19 cellular contexts compared by ENCODE assay signal in the genomic region with DNA sequence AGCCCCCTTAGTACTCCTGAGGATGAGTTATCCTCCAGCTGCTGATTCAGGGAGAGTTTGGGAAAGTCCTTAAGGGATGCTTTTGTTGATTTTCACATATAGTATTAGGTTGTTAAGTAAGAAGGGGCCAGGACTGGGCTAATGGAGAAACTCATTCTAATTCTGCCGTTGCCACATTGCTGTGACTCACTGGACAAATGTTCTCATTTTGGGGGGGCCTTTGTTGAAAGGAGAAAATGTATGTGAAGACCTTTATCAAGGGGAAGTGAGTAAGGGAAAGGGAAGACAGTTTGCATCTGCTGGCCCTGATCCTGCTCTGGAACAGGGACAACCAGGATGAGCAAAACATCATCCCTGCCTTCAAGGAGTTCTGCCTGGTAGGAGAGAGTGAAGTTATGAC.
DNase-seq lines count a peak whose midpoint lies in the region; ATAC-seq and TF ChIP-seq lines count a peak whose summit lies in the region.
"Had no signal": no experiment of that assay in that cellular context is flagged by ENCODE, and none has a peak within 500 bp of the region (broad histone marks: within the 10 kb centered on the region; RNA-seq: fewer than 3 reads in every experiment).

No MANE protein-coding gene starts in this region.

- H3K4me3 ChIP-seq in GM23248, result no peak overlapping the region
- no peak overlapping the region for H3K4me3 ChIP-seq in RWPE2 (ENCODE audit: severe bottlenecking)
- no peak overlapping the region for H3K4me3 ChIP-seq in fibroblast of lung (replicated peaks in 1 of 4; ENCODE audit: control extremely low read depth in 1 of 4, insufficient read depth in 1 of 4, low read depth in 3 of 4, low read length in 4 of 4)
- no peak overlapping the region for H3K4me3 ChIP-seq in smooth muscle cell
- H3K4me3 ChIP-seq: hepatocyte, right atrium auricular region, vagina had no signal

- no peaks in the 10 kb centered on the region for H3K9me3 ChIP-seq in GM23248 (ENCODE audit: low read depth)
- H3K9me3 ChIP-seq in RWPE2 (ENCODE audit: severe bottlenecking), result no peaks in the 10 kb centered on the region
- H3K9me3 ChIP-seq in fibroblast of lung (ENCODE audit: control insufficient read depth, insufficient read depth, low read depth, low read length), result no peaks in the 10 kb centered on the region
- H3K9me3 ChIP-seq in smooth muscle cell (replicated peaks; ENCODE audit: low read depth), result no peaks in the 10 kb centered on the region
- H3K9me3 ChIP-seq: right atrium auricular region, vagina had no signal

- DNase-seq in GM23248, result peak; percentile 88
- DNase-seq in RWPE2 (ENCODE audit: low spot score), result no peak
- peak; percentile 70 to 79 for DNase-seq in fibroblast of lung (ENCODE audit: low read depth in 2 of 2)
- DNase-seq in smooth muscle cell (lab: John Stamatoyannopoulos, UW; ENCODE audit: unreplicated experiment), result no peak
- no peak for DNase-seq in head of caudate nucleus
- DNase-seq: activated effector memory CD4-positive, alpha-beta T cell treated with anti-CD3 and anti-CD28 coated beads, Interleukin-2, amount 50 U/mL, for 16 hours; CD8-positive, alpha-beta T cell; Karpas-422; natural killer cell; NCI-H2029 treated with DMSO at 0.1 percent for 48 hours; SHP77; stimulated activated CD4-positive, alpha-beta T cell treated with anti-CD3 and anti-CD28 coated beads, Interleukin-4, amount 100 ng/mL, for 1 hour had no signal

- WGBS in GM23248 (ENCODE audit: low coverage in 1 of 2, low lambda C conversion rate in 2 of 2, missing lambda C conversion rate in 2 of 2), 2 experiments, result 0 to 6% methylated on average over 1 of the region's 1 CpG
- WGBS in smooth muscle cell (ENCODE audit: low lambda C conversion rate), result 12% methylated on average over 1 of the region's 1 CpG

- H4K20me1 ChIP-seq in GM23248 (ENCODE audit: insufficient read depth) (no peaks in the 10 kb centered on the region), fibroblast of lung (ENCODE audit: control insufficient read depth, extremely low read depth, insufficient read depth, low read length) (no peaks in the 10 kb centered on the region), smooth muscle cell (ENCODE audit: low read depth) (no peaks in the 10 kb centered on the region)

- H3K79me2 ChIP-seq in GM23248 (ENCODE audit: insufficient read depth), result no peaks in the 10 kb centered on the region
- no peaks in the 10 kb centered on the region for H3K79me2 ChIP-seq in fibroblast of lung (ENCODE audit: control insufficient read depth, insufficient read depth, low read length)
- H3K79me2 ChIP-seq in smooth muscle cell (ENCODE audit: low read depth), result no peaks in the 10 kb centered on the region
- H3K79me2 ChIP-seq: hepatocyte had no signal

- intact Hi-C loops in head of caudate nucleus (cut with DNase I), result no loop called here

- H3K36me3 ChIP-seq in GM23248 (ENCODE audit: low read depth) (no peaks in the 10 kb centered on the region), RWPE2 (ENCODE audit: low read depth) (no peaks in the 10 kb centered on the region), fibroblast of lung (ENCODE audit: control insufficient read depth, insufficient read depth, low read length) (no peaks in the 10 kb centered on the region), smooth muscle cell (ENCODE audit: low read depth) (no peaks in the 10 kb centered on the region)
- H3K36me3 ChIP-seq: right atrium auricular region, vagina had no signal

- H3F3A ChIP-seq in GM23248 (ENCODE audit: insufficient read depth) (peaks cover 27% of the 10 kb centered on the region), smooth muscle cell (ENCODE audit: low read depth) (peaks cover 7% of the 10 kb centered on the region)

- TF ChIP-seq CTCF in RWPE2 (IDR thresholded peaks at IDR 0.05; ENCODE audit: poor library complexity, severe bottlenecking) (no peak), fibroblast of lung (conservative IDR thresholded peaks at IDR 0.05 in 1 of 2, IDR thresholded peaks at IDR 0.05 in 1 of 2; ENCODE audit: low read depth in 1 of 2, low read length in 2 of 2) (no peak), smooth muscle cell (IDR thresholded peaks at IDR 0.05; ENCODE audit: borderline replicate concordance, insufficient read depth, poor library complexity, severe bottlenecking) (no peak)

- H3K4me2 ChIP-seq in GM23248 (ENCODE audit: unreplicated experiment) (peak overlapping the region; percentile 29), fibroblast of lung (ENCODE audit: extremely low read depth, insufficient read depth, low read length) (peak overlapping the region; percentile 65), smooth muscle cell (no peak overlapping the region)
- H3K4me2 ChIP-seq: hepatocyte had no signal

- H2AFZ ChIP-seq in GM23248 (no peak overlapping the region), fibroblast of lung (ENCODE audit: low read length) (no peak overlapping the region), smooth muscle cell (ENCODE audit: low read depth) (no peak overlapping the region)
- H2AFZ ChIP-seq: hepatocyte had no signal

- 0 out of 2 replicates have a peak, but pooled peaks cover 3% of the 10 kb centered on the region for H3K9me2 ChIP-seq in GM23248 (ENCODE audit: insufficient read depth)

- in situ Hi-C loops in GM23248 (cut with MboI), result no loop called here

- H3K27me3 ChIP-seq in GM23248 (replicated peaks; ENCODE audit: insufficient read depth) (no peaks in the 10 kb centered on the region), RWPE2 (ENCODE audit: insufficient read depth, poor library complexity, severe bottlenecking) (no peaks in the 10 kb centered on the region), fibroblast of lung (ENCODE audit: control insufficient read depth, insufficient read depth, low read length) (no peaks in the 10 kb centered on the region), smooth muscle cell (ENCODE audit: low read depth) (no peaks in the 10 kb centered on the region)
- H3K27me3 ChIP-seq: hepatocyte, right atrium auricular region, vagina had no signal

- H3K9ac ChIP-seq in GM23248 (0 out of 2 replicates have a peak overlapping the region, but pooled peaks have one; percentile 1), fibroblast of lung (ENCODE audit: insufficient read depth, low read length) (no peak overlapping the region), smooth muscle cell (ENCODE audit: low read depth) (no peak overlapping the region)

- ATAC-seq in RWPE2 (ENCODE audit: low read depth) (peak; percentile 78), HG03135 (IDR thresholded peaks at IDR 0.05; ENCODE audit: unreplicated experiment) (no peak), HG03095 (IDR thresholded peaks at IDR 0.05; ENCODE audit: unreplicated experiment) (no peak)
- ATAC-seq: CD8-positive, alpha-beta T cell; left lobe of liver; natural killer cell; stimulated activated effector memory CD8-positive, alpha-beta T cell treated with anti-CD3 and anti-CD28 coated beads, Interleukin-12 subunit alpha, Interleukin-12 subunit beta, amount 100 ng/mL, for 72 hours had no signal

- peaks cover 47% of the 10 kb centered on the region for H3K4me1 ChIP-seq in GM23248 (ENCODE audit: insufficient read depth)
- H3K4me1 ChIP-seq in RWPE2 (ENCODE audit: insufficient read depth, poor library complexity, severe bottlenecking), result peaks cover 12% of the 10 kb centered on the region
- peaks cover 6% of the 10 kb centered on the region for H3K4me1 ChIP-seq in fibroblast of lung (ENCODE audit: control insufficient read depth, extremely low read depth, insufficient read depth, low read length)
- no peaks in the 10 kb centered on the region for H3K4me1 ChIP-seq in smooth muscle cell (ENCODE audit: low read depth)

- H3K27ac ChIP-seq in GM23248, result peak overlapping the region; percentile 67
- H3K27ac ChIP-seq in RWPE2 (ENCODE audit: poor library complexity, severe bottlenecking), result peak overlapping the region; percentile 12
- no peak overlapping the region for H3K27ac ChIP-seq in fibroblast of lung (ENCODE audit: insufficient read depth, low read length)
- peak overlapping the region; percentile 15 for H3K27ac ChIP-seq in smooth muscle cell (ENCODE audit: low read depth)
- H3K27ac ChIP-seq: hepatocyte, right atrium auricular region, vagina had no signal

Comparison
In these comparisons a context has a peak if more than half of its experiments do, and no peak if none do; other contexts are left out.
1. DNase-seq: peak in GM23248 (single experiment) and fibroblast of lung (2 of 2); none in RWPE2 (single experiment), smooth muscle cell (single experiment) and head of caudate nucleus (0 of 42).